18 cellular contexts compared by ENCODE assay signal in genomic region chr3:123843668-123844067, GRCh38. TPM values are rescaled to one million over a fixed set of nuclear protein-coding genes. Genes with fewer than 3 reads are reported as not detected.
DNase-seq lines count a peak whose midpoint lies in the region; ATAC-seq and TF ChIP-seq lines count a peak whose summit lies in the region.
"Had no signal": no experiment of that assay in that cellular context is flagged by ENCODE, and none has a peak within 500 bp of the region (broad histone marks: within the 10 kb centered on the region; RNA-seq: fewer than 3 reads in every experiment).

No MANE protein-coding gene starts in this region.

- H3K36me3 ChIP-seq in HUES48 (ENCODE audit: control insufficient read depth, insufficient read depth, low read length): no peaks in the 10 kb centered on the region
- no peaks in the 10 kb centered on the region for H3K36me3 ChIP-seq in PC-9 (ENCODE audit: low read depth)

- H2AFZ ChIP-seq in PC-9: no peak overlapping the region

- TF ChIP-seq CTCF in PC-9 (conservative IDR thresholded peaks at IDR 0.05): no peak

- POLR2A ChIA-PET in PC-9 (lab: Charles Lee; ENCODE audit: unreplicated experiment): no interaction called here

- no peaks in the 10 kb centered on the region for H3K79me2 ChIP-seq in PC-9 (ENCODE audit: low read depth)

- DNase-seq in AG08395 (ENCODE audit: low spot score) (peak; percentile 42), astrocyte of the hippocampus (ENCODE audit: low read depth, low spot score) (peak; percentile 87), iris pigment epithelial cell (ENCODE audit: low read depth) (peak; percentile 61), NCI-H128 (lab: John Stamatoyannopoulos, UW; ENCODE audit: unreplicated experiment) (no peak), PC-9 (no peak)
- DNase-seq: activated CD8-positive, alpha-beta T cell treated with anti-CD3 and anti-CD28 coated beads, Interleukin-2, amount 10 ng/mL, durations not matched to agents 7 days and 5 days; activated gamma-delta T cell treated with Interleukin-2 at 50 U/mL for 16 hours; caudate nucleus; DND-41; MV-4-11; NCI-H446 treated with DMSO at 0.1 percent for 48 hours; RPMI8226; stimulated activated CD4-positive, alpha-beta T cell treated with anti-CD3 and anti-CD28 coated beads, Interleukin-4, amount 100 ng/mL, for 1 hour had no signal

- no peaks in the 10 kb centered on the region for H3F3A ChIP-seq in PC-9 (ENCODE audit: insufficient read depth, low read depth)

- no peaks in the 10 kb centered on the region for H3K9me2 ChIP-seq in PC-9 (ENCODE audit: insufficient read depth)

- no peak for ATAC-seq in activated CD4-positive, CD25-positive, alpha-beta regulatory T cell treated with anti-CD3 and anti-CD28 coated beads, Interleukin-2, amount 50 U/mL, for 24 hours
- ATAC-seq in GM18520 (IDR thresholded peaks at IDR 0.05; ENCODE audit: unreplicated experiment): no peak
- ATAC-seq: activated CD8-positive, alpha-beta T cell treated with anti-CD3 and anti-CD28 coated beads, Interleukin-2, amount 10 ng/mL, durations not matched to agents 7 days and 5 days; stimulated activated memory B cell treated with anti-CD40 and anti-IgM and Interleukin-4, amounts not matched to agents 10 μg/mL and 1 μg/mL and 100 μg/mL, for 72 hours had no signal

- H3K27me3 ChIP-seq in HUES48 (ENCODE audit: control insufficient read depth, insufficient read depth, low read length) (no peaks in the 10 kb centered on the region), PC-9 (ENCODE audit: insufficient read depth, low read depth) (no peaks in the 10 kb centered on the region)

- no TSS peak for BruUV-seq in PC-9 (replicated peaks; lab: Mats Ljungman, UMichigan)

- H3K9me3 ChIP-seq in HUES48 (ENCODE audit: control insufficient read depth, insufficient read depth, low read length) (peaks cover 17% of the 10 kb centered on the region), PC-9 (ENCODE audit: insufficient read depth, low read depth) (peaks cover 9% of the 10 kb centered on the region)

- intact Hi-C loops in PC-9 (cut with micrococcal nuclease; ENCODE audit: unreplicated experiment): no loop called here

- no peaks in the 10 kb centered on the region; the same call in 1 of the 2 replicates for H3K4me1 ChIP-seq in HUES48 (ENCODE audit: control insufficient read depth, insufficient read depth, low read length)
- H3K4me1 ChIP-seq in PC-9 (replicated peaks; ENCODE audit: insufficient read depth): no peaks in the 10 kb centered on the region

- H3K4me2 ChIP-seq in PC-9: no peak overlapping the region

- H3K27ac ChIP-seq in HUES48 (ENCODE audit: low read depth, low read length) (peak overlapping the region; percentile 72), PC-9 (no peak overlapping the region)
- H3K27ac ChIP-seq: HL-60 had no signal

- no peaks in the 10 kb centered on the region for H4K20me1 ChIP-seq in PC-9 (ENCODE audit: insufficient read depth)

- CTCF ChIA-PET in PC-9 (lab: Charles Lee): no interaction called here

- no peak overlapping the region for H3K9ac ChIP-seq in HUES48 (ENCODE audit: low read depth, low read length)

- H3K4me3 ChIP-seq in HUES48 (ENCODE audit: low read depth, low read length): no peak overlapping the region
- H3K4me3 ChIP-seq in PC-9: no peak overlapping the region

RNA-seq across cellular contexts. Expression of gene MYLK, which starts 40.5 kb away (rescaled TPM):
- total RNA-seq in PC-9 (2021): 0.72 and 1.2 TPM in 2 replicates
- total RNA-seq: activated CD8-positive, alpha-beta T cell treated with anti-CD3 and anti-CD28 coated beads, Interleukin-2, amount 10 ng/mL, durations not matched to agents 7 days and 5 days had no signal

Comparison
In these comparisons a context has a peak if more than half of its experiments do, and no peak if none do; other contexts are left out.
1. DNase-seq: peak in AG08395 (single experiment), astrocyte of the hippocampus (single experiment) and iris pigment epithelial cell (single experiment); none in NCI-H128 (single experiment) and PC-9 (0 of 2).